Comparison of ENCODE assay signal across 1 cellular context in the genomic region with DNA sequence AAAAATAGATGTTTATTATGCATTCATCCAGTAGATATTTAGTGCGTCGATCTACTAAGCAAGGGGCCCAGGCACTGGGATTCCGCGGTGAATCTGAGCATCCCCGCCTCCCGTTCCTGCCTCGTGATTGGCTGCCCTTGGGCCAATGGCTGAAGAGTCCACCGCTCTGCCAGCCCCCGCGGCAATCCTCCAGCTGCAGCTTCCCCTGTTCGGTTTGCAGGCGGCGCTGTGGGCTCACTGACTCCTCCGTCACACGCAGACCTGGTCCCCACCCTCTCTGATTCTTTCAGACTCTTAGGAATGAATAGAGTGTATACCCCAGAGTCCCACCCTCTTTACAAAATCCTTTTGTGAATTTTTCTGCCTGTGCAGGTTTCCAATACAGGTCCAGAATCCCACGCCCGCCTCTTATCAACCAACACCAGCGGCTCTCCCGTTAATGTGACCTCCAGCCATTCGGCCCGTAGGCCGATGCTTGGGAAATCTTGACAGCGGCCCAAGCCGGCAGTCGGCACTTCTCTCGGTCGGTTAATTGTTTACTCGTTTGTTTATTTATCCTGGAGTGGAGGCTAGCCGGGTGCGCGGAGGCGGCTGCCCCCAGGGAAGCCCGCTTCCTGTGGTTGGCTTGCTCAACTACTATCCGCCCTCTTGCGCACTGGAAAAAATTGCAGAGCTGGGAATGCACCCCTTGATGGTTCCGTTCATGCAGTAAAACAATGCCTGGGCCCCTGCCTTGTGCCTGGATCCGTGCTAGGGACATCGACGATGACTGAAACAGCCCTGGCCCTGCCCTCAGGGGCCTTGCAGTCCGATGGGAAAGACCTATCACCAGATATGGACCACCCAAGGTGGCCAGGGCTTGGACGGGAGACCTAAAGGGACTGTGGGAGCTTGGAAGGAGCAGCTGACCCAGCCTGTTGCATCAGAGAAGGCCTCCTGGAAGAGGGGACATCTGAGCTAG.
TF ChIP-seq lines count a peak whose summit lies in the region.

No MANE protein-coding gene starts in this region.

TF ChIP-seq in HepG2, 621 proteins besides CTCF, POLR2A, EP300 and RAD21 (continued from another document and continues in another):
- TF ChIP-seq, protein P1, sequence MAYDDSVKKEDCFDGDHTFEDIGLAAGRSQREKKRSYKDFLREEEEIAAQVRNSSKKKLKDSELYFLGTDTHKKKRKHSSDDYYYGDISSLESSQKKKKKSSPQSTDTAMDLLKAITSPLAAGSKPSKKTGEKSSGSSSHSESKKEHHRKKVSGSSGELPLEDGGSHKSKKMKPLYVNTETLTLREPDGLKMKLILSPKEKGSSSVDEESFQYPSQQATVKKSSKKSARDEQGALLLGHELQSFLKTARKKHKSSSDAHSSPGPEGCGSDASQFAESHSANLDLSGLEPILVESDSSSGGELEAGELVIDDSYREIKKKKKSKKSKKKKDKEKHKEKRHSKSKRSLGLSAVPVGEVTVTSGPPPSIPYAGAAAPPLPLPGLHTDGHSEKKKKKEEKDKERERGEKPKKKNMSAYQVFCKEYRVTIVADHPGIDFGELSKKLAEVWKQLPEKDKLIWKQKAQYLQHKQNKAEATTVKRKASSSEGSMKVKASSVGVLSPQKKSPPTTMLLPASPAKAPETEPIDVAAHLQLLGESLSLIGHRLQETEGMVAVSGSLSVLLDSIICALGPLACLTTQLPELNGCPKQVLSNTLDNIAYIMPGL (CRISPR knock-in tag; IDR thresholded peaks at IDR 0.05; ENCODE audit: borderline replicate concordance in 1 of 2, low read depth in 1 of 2): peak; percentile 59 to 82
- TF ChIP-seq JARID2 (CRISPR knock-in tag; IDR thresholded peaks at IDR 0.05; ENCODE audit: insufficient replicate concordance) (peak; percentile 64), ZNF337 (CRISPR knock-in tag; IDR thresholded peaks at IDR 0.05; ENCODE audit: borderline replicate concordance, low read depth) (no peak), GATA4 (IDR thresholded peaks at IDR 0.05; ENCODE audit: borderline replicate concordance, low read depth) (no peak), ZNF83 (CRISPR knock-in tag; IDR thresholded peaks at IDR 0.05; ENCODE audit: borderline replicate concordance) (no peak), HNRNPL (IDR thresholded peaks at IDR 0.05; ENCODE audit: low read depth, low read length) (0 out of 2 replicates have a peak, but pooled peaks have one; percentile 23), DR1 (CRISPR knock-in tag; IDR thresholded peaks at IDR 0.05) (no peak), ATRX (CRISPR knock-in tag; IDR thresholded peaks at IDR 0.05; ENCODE audit: borderline replicate concordance) (no peak), ZNF672 (CRISPR knock-in tag; IDR thresholded peaks at IDR 0.05) (no peak), FOXP1 (IDR thresholded peaks at IDR 0.05) (peak; percentile 84), FOXP1 (CRISPR knock-in tag; IDR thresholded peaks at IDR 0.05) (peak; percentile 88), NCOA1 (CRISPR knock-in tag; IDR thresholded peaks at IDR 0.05) (no peak), ETV5 (CRISPR knock-in tag; IDR thresholded peaks at IDR 0.05; ENCODE audit: borderline replicate concordance) (peak; percentile 81), SP4 (CRISPR knock-in tag; IDR thresholded peaks at IDR 0.05) (0 out of 2 replicates have a peak, but pooled peaks have one; percentile 23), HOXA9 (CRISPR knock-in tag; IDR thresholded peaks at IDR 0.05; ENCODE audit: borderline replicate concordance) (no peak), GTF3A (CRISPR knock-in tag; conservative IDR thresholded peaks at IDR 0.05) (0 out of 2 replicates have a peak, but pooled peaks have one; percentile 20), ZFP1 (CRISPR knock-in tag; IDR thresholded peaks at IDR 0.05) (no peak), TCF7 (IDR thresholded peaks at IDR 0.05; ENCODE audit: low read depth) (no peak), HOXA5 (CRISPR knock-in tag; IDR thresholded peaks at IDR 0.05) (peak; percentile 29; the same call in 1 of the 2 replicates), ZNF550 (CRISPR knock-in tag; IDR thresholded peaks at IDR 0.05; ENCODE audit: borderline replicate concordance) (no peak), SMAD1 (CRISPR knock-in tag; IDR thresholded peaks at IDR 0.05; ENCODE audit: borderline replicate concordance, low read depth) (no peak)
- TF ChIP-seq, protein P2, sequence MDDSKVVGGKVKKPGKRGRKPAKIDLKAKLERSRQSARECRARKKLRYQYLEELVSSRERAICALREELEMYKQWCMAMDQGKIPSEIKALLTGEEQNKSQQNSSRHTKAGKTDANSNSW (CRISPR knock-in tag; IDR thresholded peaks at IDR 0.05; ENCODE audit: borderline replicate concordance): no peak
- TF ChIP-seq, protein P3, sequence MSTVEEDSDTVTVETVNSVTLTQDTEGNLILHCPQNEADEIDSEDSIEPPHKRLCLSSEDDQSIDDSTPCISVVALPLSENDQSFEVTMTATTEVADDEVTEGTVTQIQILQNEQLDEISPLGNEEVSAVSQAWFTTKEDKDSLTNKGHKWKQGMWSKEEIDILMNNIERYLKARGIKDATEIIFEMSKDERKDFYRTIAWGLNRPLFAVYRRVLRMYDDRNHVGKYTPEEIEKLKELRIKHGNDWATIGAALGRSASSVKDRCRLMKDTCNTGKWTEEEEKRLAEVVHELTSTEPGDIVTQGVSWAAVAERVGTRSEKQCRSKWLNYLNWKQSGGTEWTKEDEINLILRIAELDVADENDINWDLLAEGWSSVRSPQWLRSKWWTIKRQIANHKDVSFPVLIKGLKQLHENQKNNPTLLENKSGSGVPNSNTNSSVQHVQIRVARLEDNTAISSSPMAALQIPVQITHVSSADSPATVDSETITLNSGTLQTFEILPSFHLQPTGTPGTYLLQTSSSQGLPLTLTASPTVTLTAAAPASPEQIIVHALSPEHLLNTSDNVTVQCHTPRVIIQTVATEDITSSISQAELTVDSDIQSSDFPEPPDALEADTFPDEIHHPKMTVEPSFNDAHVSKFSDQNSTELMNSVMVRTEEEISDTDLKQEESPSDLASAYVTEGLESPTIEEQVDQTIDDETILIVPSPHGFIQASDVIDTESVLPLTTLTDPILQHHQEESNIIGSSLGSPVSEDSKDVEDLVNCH (CRISPR knock-in tag; IDR thresholded peaks at IDR 0.05): no peak
- TF ChIP-seq, protein P4, sequence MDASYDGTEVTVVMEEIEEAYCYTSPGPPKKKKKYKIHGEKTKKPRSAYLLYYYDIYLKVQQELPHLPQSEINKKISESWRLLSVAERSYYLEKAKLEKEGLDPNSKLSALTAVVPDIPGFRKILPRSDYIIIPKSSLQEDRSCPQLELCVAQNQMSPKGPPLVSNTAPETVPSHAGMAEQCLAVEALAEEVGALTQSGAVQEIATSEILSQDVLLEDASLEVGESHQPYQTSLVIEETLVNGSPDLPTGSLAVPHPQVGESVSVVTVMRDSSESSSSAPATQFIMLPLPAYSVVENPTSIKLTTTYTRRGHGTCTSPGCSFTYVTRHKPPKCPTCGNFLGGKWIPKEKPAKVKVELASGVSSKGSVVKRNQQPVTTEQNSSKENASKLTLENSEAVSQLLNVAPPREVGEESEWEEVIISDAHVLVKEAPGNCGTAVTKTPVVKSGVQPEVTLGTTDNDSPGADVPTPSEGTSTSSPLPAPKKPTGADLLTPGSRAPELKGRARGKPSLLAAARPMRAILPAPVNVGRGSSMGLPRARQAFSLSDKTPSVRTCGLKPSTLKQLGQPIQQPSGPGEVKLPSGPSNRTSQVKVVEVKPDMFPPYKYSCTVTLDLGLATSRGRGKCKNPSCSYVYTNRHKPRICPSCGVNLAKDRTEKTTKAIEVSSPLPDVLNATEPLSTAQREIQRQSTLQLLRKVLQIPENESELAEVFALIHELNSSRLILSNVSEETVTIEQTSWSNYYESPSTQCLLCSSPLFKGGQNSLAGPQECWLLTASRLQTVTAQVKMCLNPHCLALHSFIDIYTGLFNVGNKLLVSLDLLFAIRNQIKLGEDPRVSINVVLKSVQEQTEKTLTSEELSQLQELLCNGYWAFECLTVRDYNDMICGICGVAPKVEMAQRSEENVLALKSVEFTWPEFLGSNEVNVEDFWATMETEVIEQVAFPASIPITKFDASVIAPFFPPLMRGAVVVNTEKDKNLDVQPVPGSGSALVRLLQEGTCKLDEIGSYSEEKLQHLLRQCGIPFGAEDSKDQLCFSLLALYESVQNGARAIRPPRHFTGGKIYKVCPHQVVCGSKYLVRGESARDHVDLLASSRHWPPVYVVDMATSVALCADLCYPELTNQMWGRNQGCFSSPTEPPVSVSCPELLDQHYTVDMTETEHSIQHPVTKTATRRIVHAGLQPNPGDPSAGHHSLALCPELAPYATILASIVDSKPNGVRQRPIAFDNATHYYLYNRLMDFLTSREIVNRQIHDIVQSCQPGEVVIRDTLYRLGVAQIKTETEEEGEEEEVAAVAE (CRISPR knock-in tag; IDR thresholded peaks at IDR 0.05; ENCODE audit: borderline replicate concordance): no peak
- TF ChIP-seq, protein P5, sequence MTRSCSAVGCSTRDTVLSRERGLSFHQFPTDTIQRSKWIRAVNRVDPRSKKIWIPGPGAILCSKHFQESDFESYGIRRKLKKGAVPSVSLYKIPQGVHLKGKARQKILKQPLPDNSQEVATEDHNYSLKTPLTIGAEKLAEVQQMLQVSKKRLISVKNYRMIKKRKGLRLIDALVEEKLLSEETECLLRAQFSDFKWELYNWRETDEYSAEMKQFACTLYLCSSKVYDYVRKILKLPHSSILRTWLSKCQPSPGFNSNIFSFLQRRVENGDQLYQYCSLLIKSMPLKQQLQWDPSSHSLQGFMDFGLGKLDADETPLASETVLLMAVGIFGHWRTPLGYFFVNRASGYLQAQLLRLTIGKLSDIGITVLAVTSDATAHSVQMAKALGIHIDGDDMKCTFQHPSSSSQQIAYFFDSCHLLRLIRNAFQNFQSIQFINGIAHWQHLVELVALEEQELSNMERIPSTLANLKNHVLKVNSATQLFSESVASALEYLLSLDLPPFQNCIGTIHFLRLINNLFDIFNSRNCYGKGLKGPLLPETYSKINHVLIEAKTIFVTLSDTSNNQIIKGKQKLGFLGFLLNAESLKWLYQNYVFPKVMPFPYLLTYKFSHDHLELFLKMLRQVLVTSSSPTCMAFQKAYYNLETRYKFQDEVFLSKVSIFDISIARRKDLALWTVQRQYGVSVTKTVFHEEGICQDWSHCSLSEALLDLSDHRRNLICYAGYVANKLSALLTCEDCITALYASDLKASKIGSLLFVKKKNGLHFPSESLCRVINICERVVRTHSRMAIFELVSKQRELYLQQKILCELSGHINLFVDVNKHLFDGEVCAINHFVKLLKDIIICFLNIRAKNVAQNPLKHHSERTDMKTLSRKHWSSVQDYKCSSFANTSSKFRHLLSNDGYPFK (CRISPR knock-in tag; IDR thresholded peaks at IDR 0.05; ENCODE audit: borderline replicate concordance): peak; percentile 17; the same call in 1 of the 2 replicates
- TF ChIP-seq, protein P6, sequence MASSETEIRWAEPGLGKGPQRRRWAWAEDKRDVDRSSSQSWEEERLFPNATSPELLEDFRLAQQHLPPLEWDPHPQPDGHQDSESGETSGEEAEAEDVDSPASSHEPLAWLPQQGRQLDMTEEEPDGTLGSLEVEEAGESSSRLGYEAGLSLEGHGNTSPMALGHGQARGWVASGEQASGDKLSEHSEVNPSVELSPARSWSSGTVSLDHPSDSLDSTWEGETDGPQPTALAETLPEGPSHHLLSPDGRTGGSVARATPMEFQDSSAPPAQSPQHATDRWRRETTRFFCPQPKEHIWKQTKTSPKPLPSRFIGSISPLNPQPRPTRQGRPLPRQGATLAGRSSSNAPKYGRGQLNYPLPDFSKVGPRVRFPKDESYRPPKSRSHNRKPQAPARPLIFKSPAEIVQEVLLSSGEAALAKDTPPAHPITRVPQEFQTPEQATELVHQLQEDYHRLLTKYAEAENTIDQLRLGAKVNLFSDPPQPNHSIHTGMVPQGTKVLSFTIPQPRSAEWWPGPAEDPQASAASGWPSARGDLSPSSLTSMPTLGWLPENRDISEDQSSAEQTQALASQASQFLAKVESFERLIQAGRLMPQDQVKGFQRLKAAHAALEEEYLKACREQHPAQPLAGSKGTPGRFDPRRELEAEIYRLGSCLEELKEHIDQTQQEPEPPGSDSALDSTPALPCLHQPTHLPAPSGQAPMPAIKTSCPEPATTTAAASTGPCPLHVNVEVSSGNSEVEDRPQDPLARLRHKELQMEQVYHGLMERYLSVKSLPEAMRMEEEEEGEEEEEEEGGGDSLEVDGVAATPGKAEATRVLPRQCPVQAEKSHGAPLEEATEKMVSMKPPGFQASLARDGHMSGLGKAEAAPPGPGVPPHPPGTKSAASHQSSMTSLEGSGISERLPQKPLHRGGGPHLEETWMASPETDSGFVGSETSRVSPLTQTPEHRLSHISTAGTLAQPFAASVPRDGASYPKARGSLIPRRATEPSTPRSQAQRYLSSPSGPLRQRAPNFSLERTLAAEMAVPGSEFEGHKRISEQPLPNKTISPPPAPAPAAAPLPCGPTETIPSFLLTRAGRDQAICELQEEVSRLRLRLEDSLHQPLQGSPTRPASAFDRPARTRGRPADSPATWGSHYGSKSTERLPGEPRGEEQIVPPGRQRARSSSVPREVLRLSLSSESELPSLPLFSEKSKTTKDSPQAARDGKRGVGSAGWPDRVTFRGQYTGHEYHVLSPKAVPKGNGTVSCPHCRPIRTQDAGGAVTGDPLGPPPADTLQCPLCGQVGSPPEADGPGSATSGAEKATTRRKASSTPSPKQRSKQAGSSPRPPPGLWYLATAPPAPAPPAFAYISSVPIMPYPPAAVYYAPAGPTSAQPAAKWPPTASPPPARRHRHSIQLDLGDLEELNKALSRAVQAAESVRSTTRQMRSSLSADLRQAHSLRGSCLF (CRISPR knock-in tag; IDR thresholded peaks at IDR 0.05; ENCODE audit: borderline replicate concordance): no peak
- TF ChIP-seq, protein P7, sequence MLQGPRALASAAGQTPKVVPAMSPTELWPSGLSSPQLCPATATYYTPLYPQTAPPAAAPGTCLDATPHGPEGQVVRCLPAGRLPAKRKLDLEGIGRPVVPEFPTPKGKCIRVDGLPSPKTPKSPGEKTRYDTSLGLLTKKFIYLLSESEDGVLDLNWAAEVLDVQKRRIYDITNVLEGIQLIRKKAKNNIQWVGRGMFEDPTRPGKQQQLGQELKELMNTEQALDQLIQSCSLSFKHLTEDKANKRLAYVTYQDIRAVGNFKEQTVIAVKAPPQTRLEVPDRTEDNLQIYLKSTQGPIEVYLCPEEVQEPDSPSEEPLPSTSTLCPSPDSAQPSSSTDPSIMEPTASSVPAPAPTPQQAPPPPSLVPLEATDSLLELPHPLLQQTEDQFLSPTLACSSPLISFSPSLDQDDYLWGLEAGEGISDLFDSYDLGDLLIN (CRISPR knock-in tag; IDR thresholded peaks at IDR 0.05; ENCODE audit: borderline replicate concordance): no peak; the same call in 1 of the 2 replicates
- TF ChIP-seq, protein P8, sequence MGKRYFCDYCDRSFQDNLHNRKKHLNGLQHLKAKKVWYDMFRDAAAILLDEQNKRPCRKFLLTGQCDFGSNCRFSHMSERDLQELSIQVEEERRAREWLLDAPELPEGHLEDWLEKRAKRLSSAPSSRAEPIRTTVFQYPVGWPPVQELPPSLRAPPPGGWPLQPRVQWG (CRISPR knock-in tag; IDR thresholded peaks at IDR 0.05; ENCODE audit: borderline replicate concordance, low read depth): no peak
- TF ChIP-seq, protein P9, sequence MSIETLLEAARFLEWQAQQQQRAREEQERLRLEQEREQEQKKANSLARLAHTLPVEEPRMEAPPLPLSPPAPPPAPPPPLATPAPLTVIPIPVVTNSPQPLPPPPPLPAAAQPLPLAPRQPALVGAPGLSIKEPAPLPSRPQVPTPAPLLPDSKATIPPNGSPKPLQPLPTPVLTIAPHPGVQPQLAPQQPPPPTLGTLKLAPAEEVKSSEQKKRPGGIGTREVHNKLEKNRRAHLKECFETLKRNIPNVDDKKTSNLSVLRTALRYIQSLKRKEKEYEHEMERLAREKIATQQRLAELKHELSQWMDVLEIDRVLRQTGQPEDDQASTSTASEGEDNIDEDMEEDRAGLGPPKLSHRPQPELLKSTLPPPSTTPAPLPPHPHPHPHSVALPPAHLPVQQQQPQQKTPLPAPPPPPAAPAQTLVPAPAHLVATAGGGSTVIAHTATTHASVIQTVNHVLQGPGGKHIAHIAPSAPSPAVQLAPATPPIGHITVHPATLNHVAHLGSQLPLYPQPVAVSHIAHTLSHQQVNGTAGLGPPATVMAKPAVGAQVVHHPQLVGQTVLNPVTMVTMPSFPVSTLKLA (IDR thresholded peaks at IDR 0.05): no peak
